Comparison of ENCODE assay signal across 24 cellular contexts in genomic region chr1:5739561-5740078, GRCh38.
DNase-seq lines count a peak whose midpoint lies in the region; ATAC-seq, FAIRE-seq and TF ChIP-seq lines count a peak whose summit lies in the region.
"Had no signal": no experiment of that assay in that cellular context is flagged by ENCODE, and none has a peak within 500 bp of the region (broad histone marks: within the 10 kb centered on the region; RNA-seq: fewer than 3 reads in every experiment).

No MANE protein-coding gene starts in this region.

- TF ChIP-seq POLR2A in suprapubic skin (IDR thresholded peaks at IDR 0.05), result no peak

- H3K9me3 ChIP-seq in BLaER1 treated with 17β-estradiol and CSF1 and Interleukin-3, amounts not matched to agents 10 nM and 100 nM (replicated peaks in 1 of 11), result peaks cover 0 to 5% (median 0%) of the 10 kb centered on the region in 11 experiments; a peak in 2 of 22 replicates
- no peaks in the 10 kb centered on the region for H3K9me3 ChIP-seq in suprapubic skin
- H3K9me3 ChIP-seq: BE2C, MG63, SJSA1 had no signal

- H3K27me3 ChIP-seq in BLaER1 treated with 17β-estradiol and CSF1 and Interleukin-3, amounts not matched to agents 10 nM and 100 nM, result peaks cover 0 to 34% (median 0%) of the 10 kb centered on the region in 11 experiments; a peak in 6 of 22 replicates
- peaks cover 26% of the 10 kb centered on the region for H3K27me3 ChIP-seq in suprapubic skin
- H3K27me3 ChIP-seq: BE2C, MG63, SJSA1 had no signal

- peak overlapping the region; percentile 11 to 90 (median 78); a peak in 19 of 22 replicates for H3K4me2 ChIP-seq in BLaER1 treated with 17β-estradiol and CSF1 and Interleukin-3, amounts not matched to agents 10 nM and 100 nM

- H3K4me1 Mint-ChIP-seq in activated T-cell treated with anti-CD3 and anti-CD28 coated beads, Interleukin-2, amount 50 U/mL, for 24 hours (ENCODE audit: low read depth), result peaks cover 12% of the 10 kb centered on the region
- H3K4me1 Mint-ChIP-seq in activated T-cell treated with anti-CD3 and anti-CD28 coated beads, Interleukin-2, amount 50 U/mL, for 72 hours (ENCODE audit: low read depth), result no peaks in the 10 kb centered on the region

- ATAC-seq in activated T-cell treated with anti-CD3 and anti-CD28 coated beads, Interleukin-2, amount 50 U/mL, for 72 hours (replicated peaks in 1 of 2), result no peak
- ATAC-seq: PC-3, Right ventricle myocardium inferior had no signal

- no peak overlapping the region for H3K27ac Mint-ChIP-seq in activated T-cell treated with anti-CD3 and anti-CD28 coated beads, Interleukin-2, amount 50 U/mL, for 24 hours
- no peak overlapping the region for H3K27ac Mint-ChIP-seq in activated T-cell treated with anti-CD3 and anti-CD28 coated beads, Interleukin-2, amount 50 U/mL, for 72 hours
- H3K27ac Mint-ChIP-seq: CD4-positive, alpha-beta T cell had no signal

- no peak for TF ChIP-seq CTCF in suprapubic skin (IDR thresholded peaks at IDR 0.05)

- WGBS in suprapubic skin, result 68% methylated on average over 6 of the region's 6 CpGs

- H3K36me3 Mint-ChIP-seq in activated T-cell treated with anti-CD3 and anti-CD28 coated beads, Interleukin-2, amount 50 U/mL, for 24 hours (ENCODE audit: low read depth), result no peaks in the 10 kb centered on the region
- no peaks in the 10 kb centered on the region for H3K36me3 Mint-ChIP-seq in activated T-cell treated with anti-CD3 and anti-CD28 coated beads, Interleukin-2, amount 50 U/mL, for 72 hours (ENCODE audit: insufficient read depth in 2 of 2)

- peaks cover 21% of the 10 kb centered on the region for H3K27me3 Mint-ChIP-seq in activated T-cell treated with anti-CD3 and anti-CD28 coated beads, Interleukin-2, amount 50 U/mL, for 24 hours
- H3K27me3 Mint-ChIP-seq in activated T-cell treated with anti-CD3 and anti-CD28 coated beads, Interleukin-2, amount 50 U/mL, for 72 hours (ENCODE audit: low read depth), result peaks cover 4% of the 10 kb centered on the region

- H3K4me3 ChIP-seq in BLaER1 treated with 17β-estradiol and CSF1 and Interleukin-3, amounts not matched to agents 10 nM and 100 nM, result no peak overlapping the region; a peak in 1 of 20 replicates
- H3K4me3 ChIP-seq in suprapubic skin, result no peak overlapping the region
- H3K4me3 ChIP-seq: MG63, SJSA1 had no signal

- no peak overlapping the region for H3K4me3 Mint-ChIP-seq in activated T-cell treated with anti-CD3 and anti-CD28 coated beads, Interleukin-2, amount 50 U/mL, for 24 hours
- no peak overlapping the region for H3K4me3 Mint-ChIP-seq in activated T-cell treated with anti-CD3 and anti-CD28 coated beads, Interleukin-2, amount 50 U/mL, for 72 hours
- H3K4me3 Mint-ChIP-seq: CD4-positive, alpha-beta T cell had no signal

- DNase-seq in activated T-cell treated with anti-CD3 and anti-CD28 coated beads, Interleukin-2, amount 50 U/mL, for 24 hours, result peak; percentile 7
- DNase-seq in activated T-cell treated with anti-CD3 and anti-CD28 coated beads, Interleukin-2, amount 50 U/mL, for 72 hours, result no peak
- peak; percentile 59 for DNase-seq in mesenteric fat pad (ENCODE audit: low spot score)
- peak; percentile 38 to 43 for DNase-seq in suprapubic skin (ENCODE audit: low spot score in 2 of 2)
- no peak for DNase-seq in HTR-8/SVneo (ENCODE audit: insufficient read length, low spot score)
- no peak for DNase-seq in CD1c-positive myeloid dendritic cell (ENCODE audit: extremely low spot score)
- DNase-seq: 8988T; ACHN; BE2C; CD4-positive, alpha-beta T cell; KBM-7; MG63; NCI-H1105 treated with DMSO at 0.1 percent for 48 hours; NCI-H146; NCI-H1930; NCI-H446; NCI-H524 treated with DMSO at 0.1 percent for 48 hours; NCI-H774; PC-3 had no signal

- H3K4me1 ChIP-seq in BLaER1 treated with 17β-estradiol and CSF1 and Interleukin-3, amounts not matched to agents 10 nM and 100 nM, result peaks cover 35 to 60% (median 57%) of the 10 kb centered on the region in 10 experiments
- peaks cover 4% of the 10 kb centered on the region for H3K4me1 ChIP-seq in suprapubic skin
- H3K4me1 ChIP-seq: BE2C, SJSA1 had no signal

- no peak overlapping the region for H3K9ac ChIP-seq in BLaER1 treated with 17β-estradiol and CSF1 and Interleukin-3, amounts not matched to agents 10 nM and 100 nM

- FAIRE-seq in HTR-8/SVneo (lab: Jason Lieb, UNC), result no peak
- FAIRE-seq: D721Med, H54 had no signal

- H3K36me3 ChIP-seq in BLaER1 treated with 17β-estradiol and CSF1 and Interleukin-3, amounts not matched to agents 10 nM and 100 nM, result no peaks in the 10 kb centered on the region
- no peaks in the 10 kb centered on the region for H3K36me3 ChIP-seq in suprapubic skin
- H3K36me3 ChIP-seq: BE2C, MG63, SJSA1 had no signal

- H4K20me1 ChIP-seq in BLaER1 treated with 17β-estradiol and CSF1 and Interleukin-3, amounts not matched to agents 10 nM and 100 nM, result 0 out of 22 replicates have a peak, but pooled peaks cover 0 to 8% (median 0%) of the 10 kb centered on the region in 11 experiments

- no peaks in the 10 kb centered on the region for H3K9me3 Mint-ChIP-seq in activated T-cell treated with anti-CD3 and anti-CD28 coated beads, Interleukin-2, amount 50 U/mL, for 24 hours
- H3K9me3 Mint-ChIP-seq in activated T-cell treated with anti-CD3 and anti-CD28 coated beads, Interleukin-2, amount 50 U/mL, for 72 hours, result peaks cover 0 to 2% of the 10 kb centered on the region in 2 donors
- H3K9me3 Mint-ChIP-seq: CD4-positive, alpha-beta T cell had no signal

- TF ChIP-seq EP300 in suprapubic skin (IDR thresholded peaks at IDR 0.05), result no peak

- 0 out of 22 replicates have a peak overlapping the region, but pooled peaks of 1 of the 11 experiments have one; percentile 5 for H3K27ac ChIP-seq in BLaER1 treated with 17β-estradiol and CSF1 and Interleukin-3, amounts not matched to agents 10 nM and 100 nM
- H3K27ac ChIP-seq in suprapubic skin, result no peak overlapping the region
- H3K27ac ChIP-seq: SJSA1 had no signal

Comparison
In these comparisons a context has a peak if more than half of its experiments do, and no peak if none do; other contexts are left out.
1. DNase-seq: peak in activated T-cell treated with anti-CD3 and anti-CD28 coated beads, Interleukin-2, amount 50 U/mL, for 24 hours (single experiment), mesenteric fat pad (single experiment) and suprapubic skin (2 of 2); none in activated T-cell treated with anti-CD3 and anti-CD28 coated beads, Interleukin-2, amount 50 U/mL, for 72 hours (0 of 2), HTR-8/SVneo (single experiment) and CD1c-positive myeloid dendritic cell (single experiment).